ENCODE assay signal across 22 cellular contexts in the genomic region with DNA sequence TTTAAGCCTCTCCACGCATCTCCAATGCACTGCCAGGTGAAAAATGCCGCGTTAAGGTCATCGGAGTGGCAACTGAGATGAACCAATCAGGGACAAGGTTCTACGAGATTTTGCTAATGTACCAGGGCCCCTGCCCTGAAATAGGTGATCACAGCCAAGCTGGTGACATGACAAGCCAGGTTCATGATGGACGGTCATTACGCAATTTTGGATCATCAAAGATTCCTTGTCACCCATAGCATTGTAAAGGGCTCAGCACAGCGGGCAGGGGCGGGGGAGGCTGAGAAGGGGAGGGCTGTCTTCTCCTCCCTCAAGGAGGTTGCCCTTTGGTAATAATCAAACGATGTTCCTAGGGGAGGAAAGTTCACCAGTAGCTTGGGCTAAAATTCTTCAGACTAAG.
DNase-seq lines count a peak whose midpoint lies in the region; ATAC-seq, FAIRE-seq and TF ChIP-seq lines count a peak whose summit lies in the region.
"Had no signal": no experiment of that assay in that cellular context is flagged by ENCODE, and none has a peak within 500 bp of the region (broad histone marks: within the 10 kb centered on the region; RNA-seq: fewer than 3 reads in every experiment).

No MANE protein-coding gene starts in this region.

- no peak overlapping the region for H4K12ac ChIP-seq in trophoblast cell (ENCODE audit: low read depth, low read length)

- H3K23me2 ChIP-seq in H1 (ENCODE audit: low read depth, low read length) = no peaks in the 10 kb centered on the region

- no peak overlapping the region for H2BK120ac ChIP-seq in IMR-90 (ENCODE audit: low read depth, low read length)
- no peak overlapping the region for H2BK120ac ChIP-seq in H1 (replicated peaks; ENCODE audit: low read depth, low read length)
- H2BK120ac ChIP-seq in trophoblast cell (ENCODE audit: insufficient read depth, low read length, poor library complexity) = no peak overlapping the region

- no peak overlapping the region for H3K18ac ChIP-seq in IMR-90 (ENCODE audit: low read depth, low read length)
- H3K18ac ChIP-seq in H1 (ENCODE audit: extremely low read depth, low read length) = no peak overlapping the region
- H3K18ac ChIP-seq in trophoblast cell (ENCODE audit: low read length) = no peak overlapping the region

- POLR2A ChIA-PET in IMR-90 (lab: Charles Lee; ENCODE audit: unreplicated experiment) = no interaction called here
- POLR2A ChIA-PET in H1 (lab: Charles Lee; ENCODE audit: partially characterized antibody) = no interaction called here

- TF ChIP-seq POLR2A in IMR-90 (IDR thresholded peaks at IDR 0.05; ENCODE audit: low read depth, low read length) (no peak), H1 (IDR thresholded peaks at IDR 0.05; ENCODE audit: control extremely low read depth in 1 of 2, low read depth in 2 of 2, low read length in 2 of 2) (no peak)

- H2BK12ac ChIP-seq in H1 (ENCODE audit: low read depth, low read length) (no peak overlapping the region), trophoblast cell (ENCODE audit: low read length) (no peak overlapping the region)

- no peaks in the 10 kb centered on the region for H3K79me1 ChIP-seq in IMR-90 (ENCODE audit: low read depth in 1 of 2, low read length in 2 of 2)
- no peaks in the 10 kb centered on the region for H3K79me1 ChIP-seq in H1 (ENCODE audit: low read depth, low read length)
- H3K79me1 ChIP-seq in trophoblast cell (ENCODE audit: low read length) = no peaks in the 10 kb centered on the region

- H3K27ac ChIP-seq in IMR-90 (ENCODE audit: insufficient read depth, low read length) = no peak overlapping the region
- no peak overlapping the region for H3K27ac ChIP-seq in H1 (ENCODE audit: low read depth, low read length)
- no peak overlapping the region for H3K27ac ChIP-seq in trophoblast cell (ENCODE audit: low read depth, low read length)
- H3K27ac ChIP-seq: BLaER1, C4-2B had no signal

- H3K27me3 ChIP-seq in H7 (ENCODE audit: control insufficient read depth, insufficient read depth, low read length) = no peaks in the 10 kb centered on the region
- H3K27me3 ChIP-seq in IMR-90 (ENCODE audit: control insufficient read depth, insufficient read depth, low read length) = no peaks in the 10 kb centered on the region
- no peaks in the 10 kb centered on the region for H3K27me3 ChIP-seq in H1 (replicated peaks in 1 of 4; ENCODE audit: control insufficient read depth in 3 of 4, extremely low read depth in 1 of 4, insufficient read depth in 3 of 4, low read length in 3 of 4)
- H3K27me3 ChIP-seq in trophoblast cell (ENCODE audit: insufficient read depth, low read length) = no peaks in the 10 kb centered on the region
- H3K27me3 ChIP-seq: BLaER1 had no signal

- no peak overlapping the region for H4K5ac ChIP-seq in IMR-90 (ENCODE audit: low read depth, low read length)
- H4K5ac ChIP-seq in H1 (ENCODE audit: insufficient read length, low read depth, low read length) = no peak overlapping the region

- in situ Hi-C loops in IMR-90 (cut with MboI; ENCODE audit: low sequenced_read_pairs) = loop anchor here (25.0 kb wide), 1 partner anchor 821 kb away; no protein-coding TSS in a partner anchor
- in situ Hi-C loops in ACHN (cut with HindIII; ENCODE audit: low pct_ligation_motif_present, low pct_unique_long_range_greater_than_20kb, low sequenced_read_pairs) = no loop called here

- BruUV-seq in IMR-90 (replicated peaks; lab: Mats Ljungman, UMichigan) = no TSS peak

- no peak overlapping the region for H2BK15ac ChIP-seq in IMR-90 (ENCODE audit: low read depth, low read length)
- H2BK15ac ChIP-seq in H1 (ENCODE audit: low read length) = no peak overlapping the region

- H3K36me3 ChIP-seq in H7 (replicated peaks; ENCODE audit: control insufficient read depth, insufficient read depth, low read length) = no peaks in the 10 kb centered on the region
- no peaks in the 10 kb centered on the region for H3K36me3 ChIP-seq in IMR-90 (ENCODE audit: control insufficient read depth, insufficient read depth, low read length)
- H3K36me3 ChIP-seq in H1 (ENCODE audit: control insufficient read depth in 2 of 4, insufficient read depth in 4 of 4, low read length in 3 of 4) = no peaks in the 10 kb centered on the region
- H3K36me3 ChIP-seq in trophoblast cell (ENCODE audit: control insufficient read depth in 1 of 2, insufficient read depth in 2 of 2, low read length in 2 of 2) = no peaks in the 10 kb centered on the region
- H3K36me3 ChIP-seq: BLaER1 had no signal

- no peaks in the 10 kb centered on the region for H4K20me1 ChIP-seq in IMR-90 (ENCODE audit: insufficient read depth, low read length)
- no peaks in the 10 kb centered on the region for H4K20me1 ChIP-seq in H1 (replicated peaks in 1 of 2; ENCODE audit: control insufficient read depth in 1 of 2, insufficient read depth in 2 of 2, low read length in 2 of 2)
- H4K20me1 ChIP-seq: BLaER1 had no signal

- CTCF ChIA-PET in IMR-90 (lab: Yijun Ruan, JAX) = no interaction called here
- CTCF ChIA-PET in H1 (lab: Charles Lee; ENCODE audit: partially characterized antibody) = interaction anchor here (0.6 to 5.8 kb wide), 5 partner anchors 10 to 326 kb away, joined by 3 to 36 read pairs (median 3); no protein-coding TSS in a partner anchor

- WGBS in IMR-90 (ENCODE audit: extremely low coverage in 2 of 2, insufficient read length in 1 of 2), 2 experiments = no CpG with 5 or more reads among the region's 10 CpGs
- 94% methylated on average over 10 of the region's 10 CpGs; no CpG with 5 or more reads in 1 of the 2 experiments for WGBS in H1 (ENCODE audit: extremely low coverage in 1 of 2, insufficient coverage in 1 of 2, insufficient read length in 1 of 2, insufficient replicate concordance in 2 of 2, low coverage in 1 of 2, low lambda C conversion rate in 2 of 2, missing lambda C conversion rate in 1 of 2), 2 experiments
- no CpG with 5 or more reads among the region's 10 CpGs for WGBS in trophoblast cell (ENCODE audit: extremely low coverage, insufficient coverage, insufficient read length)

- H2BK20ac ChIP-seq in IMR-90 (ENCODE audit: low read depth, low read length) (no peak overlapping the region), H1 (ENCODE audit: low read length) (no peak overlapping the region)

- H2AK5ac ChIP-seq in IMR-90 (ENCODE audit: low read depth, low read length) (no peak overlapping the region), H1 (ENCODE audit: low read depth, low read length) (no peak overlapping the region), trophoblast cell (ENCODE audit: low read length) (no peak overlapping the region)

- H3K9me3 ChIP-seq in IMR-90 (ENCODE audit: control insufficient read depth, insufficient read depth, low read length) (no peaks in the 10 kb centered on the region), H1 (ENCODE audit: insufficient read depth in 2 of 2, low read depth in 1 of 2, low read length in 1 of 2) (no peaks in the 10 kb centered on the region), trophoblast cell (ENCODE audit: insufficient read depth, low read depth, low read length) (peaks cover 2% of the 10 kb centered on the region)

- no peak overlapping the region for H3K14ac ChIP-seq in IMR-90 (replicated peaks; ENCODE audit: low read depth, low read length)
- no peak overlapping the region for H3K14ac ChIP-seq in H1 (ENCODE audit: insufficient read length)
- H3K14ac ChIP-seq in trophoblast cell (ENCODE audit: low read length) = no peak overlapping the region

- H4K91ac ChIP-seq in IMR-90 (ENCODE audit: insufficient read depth, low read depth, low read length) (no peak overlapping the region), H1 (replicated peaks; ENCODE audit: insufficient read length, low read length) (no peak overlapping the region), trophoblast cell (ENCODE audit: low read depth, low read length) (no peak overlapping the region)

- H3K79me2 ChIP-seq in H1 (ENCODE audit: control insufficient read depth in 1 of 2, insufficient read depth in 2 of 2, low read length in 2 of 2) = no peaks in the 10 kb centered on the region
- no peaks in the 10 kb centered on the region for H3K79me2 ChIP-seq in trophoblast cell (ENCODE audit: control insufficient read depth, insufficient read depth, low read length, poor library complexity)

- no peak for ATAC-seq in IMR-90 (ENCODE audit: low read depth)
- ATAC-seq: GM12878, GM23338, HCT116 had no signal

- no peaks in the 10 kb centered on the region for H3K9me1 ChIP-seq in IMR-90 (ENCODE audit: insufficient read depth, low read length)

- no peak overlapping the region for H3K4me3 ChIP-seq in H7 (ENCODE audit: insufficient read depth, low read depth, low read length)
- no peak overlapping the region for H3K4me3 ChIP-seq in IMR-90 (ENCODE audit: insufficient read depth, low read depth, low read length)
- no peak overlapping the region for H3K4me3 ChIP-seq in H1 (ENCODE audit: extremely low read depth in 1 of 4, insufficient read depth in 2 of 4, low read depth in 3 of 4, low read length in 4 of 4)
- H3K4me3 ChIP-seq in trophoblast cell (ENCODE audit: low read depth, low read length) = peak overlapping the region; percentile 13
- H3K4me3 ChIP-seq: BLaER1, GM12878, GM23338 had no signal

- H2AFZ ChIP-seq in IMR-90 (replicated peaks; ENCODE audit: low read length, poor library complexity) = no peak overlapping the region
- no peak overlapping the region for H2AFZ ChIP-seq in H1 (ENCODE audit: low read length)
- H2AFZ ChIP-seq in trophoblast cell (ENCODE audit: insufficient read depth, low read length, poor library complexity) = no peak overlapping the region
- H2AFZ ChIP-seq: GM23338 had no signal

- FAIRE-seq in H1 (lab: Jason Lieb, UNC) = no peak
- FAIRE-seq: D721Med, GM12878, GM19239, H54 had no signal

- H3K9ac ChIP-seq in IMR-90 (ENCODE audit: low read depth, low read length) (no peak overlapping the region), H1 (replicated peaks in 1 of 4; ENCODE audit: extremely low read depth in 1 of 4, low read depth in 3 of 4, low read length in 3 of 4) (no peak overlapping the region), trophoblast cell (ENCODE audit: low read length) (no peak overlapping the region)
- H3K9ac ChIP-seq: BLaER1 had no signal

- H2AK9ac ChIP-seq in IMR-90 (replicated peaks; ENCODE audit: low read depth, low read length, poor library complexity) = no peak overlapping the region

- dilution Hi-C loops in IMR-90 (cut with HindIII; ENCODE audit: low sequenced_read_pairs, unreplicated experiment) = no loop called here

- TF ChIP-seq RAD21 in IMR-90 (IDR thresholded peaks at IDR 0.05; ENCODE audit: low read length) (no peak), H1 (IDR thresholded peaks at IDR 0.05 in 1 of 2, conservative IDR thresholded peaks at IDR 0.05 in 1 of 2; ENCODE audit: low read depth in 2 of 2, low read length in 2 of 2) (no peak)

- H3K56ac ChIP-seq in IMR-90 (ENCODE audit: extremely low read depth, insufficient read depth, low read length) (no peak overlapping the region), H1 (replicated peaks; ENCODE audit: insufficient read length, low read depth, low read length) (no peak overlapping the region)

- no peak for TF ChIP-seq EP300 in H1 (IDR thresholded peaks at IDR 0.05; ENCODE audit: borderline replicate concordance in 1 of 2, low read depth in 2 of 2, low read length in 2 of 2)

- no peak overlapping the region for H3K23ac ChIP-seq in IMR-90 (ENCODE audit: low read depth, low read length)
- no peak overlapping the region for H3K23ac ChIP-seq in H1 (ENCODE audit: insufficient read length)
- H3K23ac ChIP-seq in trophoblast cell (ENCODE audit: low read length) = no peak overlapping the region

- DNase-seq in H7 = peak; percentile 20
- DNase-seq in IMR-90 = no peak
- DNase-seq in H1 (ENCODE audit: low read depth in 1 of 2, low spot score in 2 of 2) = no peak
- DNase-seq in trophoblast cell = no peak
- no peak for DNase-seq in activated naive CD4-positive, alpha-beta T cell treated with anti-CD3 and anti-CD28 coated beads, Interleukin-2, amount 50 U/mL, for 16 hours
- DNase-seq in ACHN = no peak
- DNase-seq in HCEC 1CT = no peak
- no peak for DNase-seq in NCI-H748 (lab: John Stamatoyannopoulos, UW; ENCODE audit: unreplicated experiment)
- DNase-seq: CD4-positive, CD25-positive, alpha-beta regulatory T cell; CD8-positive, alpha-beta memory T cell; DMS 273 treated with DMSO at 0.1 percent for 48 hours; DMS79; EL; GDM1 had no signal

- H3K4me1 ChIP-seq in IMR-90 (ENCODE audit: control insufficient read depth, insufficient read depth, low read length) (no peaks in the 10 kb centered on the region), H1 (replicated peaks in 1 of 4; ENCODE audit: control insufficient read depth in 3 of 4, insufficient read depth in 4 of 4, low read length in 3 of 4) (no peaks in the 10 kb centered on the region), trophoblast cell (ENCODE audit: control insufficient read depth in 1 of 2, insufficient read depth in 2 of 2, low read length in 2 of 2) (no peaks in the 10 kb centered on the region)

- TF ChIP-seq CTCF in IMR-90 (conservative IDR thresholded peaks at IDR 0.05; ENCODE audit: low read depth, low read length) (no peak), H1 (IDR thresholded peaks at IDR 0.05; ENCODE audit: control extremely low read depth in 1 of 3, insufficient read depth in 1 of 3, low read depth in 1 of 3, low read length in 3 of 3) (no peak)

- intact Hi-C loops in IMR-90 (cut with micrococcal nuclease) = no loop called here

- H3K4me2 ChIP-seq in IMR-90 (ENCODE audit: low read depth, low read length) (no peak overlapping the region), H1 (ENCODE audit: insufficient read depth in 1 of 2, low read depth in 2 of 2, low read length in 2 of 2) (no peak overlapping the region), trophoblast cell (ENCODE audit: low read length) (no peak overlapping the region)
- H3K4me2 ChIP-seq: BLaER1, GM23338 had no signal

- H3K4ac ChIP-seq in IMR-90 (ENCODE audit: low read depth, low read length) = no peak overlapping the region
- H3K4ac ChIP-seq in H1 (replicated peaks; ENCODE audit: insufficient read length, low read depth, low read length) = no peak overlapping the region
- H3K4ac ChIP-seq in trophoblast cell (ENCODE audit: low read depth, low read length) = no peak overlapping the region

- H4K8ac ChIP-seq in IMR-90 (ENCODE audit: low read depth in 2 of 2, low read length in 2 of 2) (no peak overlapping the region), H1 (ENCODE audit: extremely low read depth, insufficient read depth, low read length) (no peak overlapping the region), trophoblast cell (ENCODE audit: low read depth, low read length) (no peak overlapping the region)

- H2BK5ac ChIP-seq in IMR-90 (ENCODE audit: low read depth, low read length, poor library complexity, severe bottlenecking) (no peak overlapping the region), H1 (ENCODE audit: low read depth, low read length) (no peak overlapping the region), trophoblast cell (ENCODE audit: low read depth, low read length, poor library complexity) (no peak overlapping the region)
